In the genomic region with DNA sequence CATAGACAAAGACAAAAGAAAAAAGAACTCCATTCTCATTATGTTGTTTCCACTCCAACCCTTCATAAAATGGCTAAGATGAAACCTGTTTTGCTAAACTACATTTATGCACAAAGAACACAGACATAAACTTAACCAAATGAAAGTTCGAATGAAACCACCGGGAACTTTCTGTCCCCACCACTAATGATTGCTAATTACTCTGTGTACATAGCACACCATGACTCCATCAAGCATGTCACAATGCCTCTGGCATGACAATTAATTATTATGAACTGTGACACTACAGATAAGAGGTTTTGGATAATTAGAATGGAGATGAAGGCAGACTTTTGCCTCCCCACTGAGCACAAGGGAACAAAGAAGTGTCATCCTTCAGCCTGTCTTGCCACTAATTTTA, we compare ENCODE assay signal across 13 cellular contexts. TPM values are rescaled to one million over a fixed set of nuclear protein-coding genes. Genes with fewer than 3 reads are reported as not detected.
DNase-seq lines count a peak whose midpoint lies in the region; ATAC-seq, FAIRE-seq and TF ChIP-seq lines count a peak whose summit lies in the region.
"Had no signal": no experiment of that assay in that cellular context is flagged by ENCODE, and none has a peak within 500 bp of the region (broad histone marks: within the 10 kb centered on the region; RNA-seq: fewer than 3 reads in every experiment).

No MANE protein-coding gene starts in this region.

- in situ Hi-C loops in GM12878 (cut with MboI), result no loop called here

- no peak for TF ChIP-seq POLR2A in GM12878 (IDR thresholded peaks at IDR 0.05; ENCODE audit: low read depth, low read length)

- intact Hi-C loops in GM12878 (cut with micrococcal nuclease; ENCODE audit: unreplicated experiment), result loop anchor here (10.0 kb wide), 1 partner anchor 1908 kb away; no protein-coding TSS in a partner anchor

- H3K4me1 ChIP-seq in GM12878 (ENCODE audit: control insufficient read depth, insufficient read depth, low read length), result no peaks in the 10 kb centered on the region
- H3K4me1 ChIP-seq: Peyer's patch had no signal

- H3K27me3 ChIP-seq in GM12878 (replicated peaks in 1 of 2; ENCODE audit: control insufficient read depth in 2 of 2, insufficient read depth in 2 of 2, low read length in 1 of 2), result no peaks in the 10 kb centered on the region; a peak in 2 of 4 replicates
- H3K27me3 ChIP-seq: Peyer's patch had no signal

- peak; percentile 10 for DNase-seq in DMS79 (lab: John Stamatoyannopoulos, UW)
- DNase-seq in NCI-H146 (lab: John Stamatoyannopoulos, UW), result peak; percentile 84
- DNase-seq in GM12878 (ENCODE audit: low read depth, low spot score), result no peak
- peak; percentile 73 for DNase-seq in retina
- no peak for DNase-seq in NCI-H2081 treated with DMSO at 0.1 percent for 48 hours (lab: John Stamatoyannopoulos, UW)
- DNase-seq in stimulated activated CD4-positive, alpha-beta T cell treated with anti-CD3 and anti-CD28 coated beads, Interleukin-4, amount 100 ng/mL, for 24 hours, result no peak
- DNase-seq: ACHN, H9, NCI-H2029 treated with DMSO at 0.1 percent for 48 hours, NCI-H2227 treated with DMSO at 0.1 percent for 48 hours, Peyer's patch had no signal

- H3K4me3 ChIP-seq in GM12878, result no peak overlapping the region
- H3K4me3 ChIP-seq: Peyer's patch had no signal

- no peak for TF ChIP-seq EP300 in GM12878 (IDR thresholded peaks at IDR 0.05; ENCODE audit: borderline replicate concordance in 1 of 2, control insufficient read depth in 1 of 2, low read depth in 2 of 2, low read length in 2 of 2)

- no peak overlapping the region for H3K4me2 ChIP-seq in GM12878 (ENCODE audit: control insufficient read depth, insufficient read depth)

- ATAC-seq in GM12878 (no peak), HG02973 (IDR thresholded peaks at IDR 0.05; ENCODE audit: unreplicated experiment) (no peak)
- ATAC-seq: Right ventricle myocardium inferior had no signal

- no peak for FAIRE-seq in GM12878 (lab: Jason Lieb, UNC)

- CTCF ChIA-PET in GM12878 (lab: Yijun Ruan, JAX), result no interaction called here

- H3K9ac ChIP-seq in GM12878 (ENCODE audit: control insufficient read depth, insufficient read depth, low read length), result no peak overlapping the region

- H3K79me2 ChIP-seq in GM12878 (ENCODE audit: control insufficient read depth, insufficient read depth, low read length), result no peaks in the 10 kb centered on the region

- no TSS peak for BruUV-seq in GM12878 (replicated peaks; lab: Mats Ljungman, UMichigan)

- TF ChIP-seq RAD21 in GM12878 (IDR thresholded peaks at IDR 0.05; ENCODE audit: insufficient read depth, low read depth, low read length), result no peak

- no peak for TF ChIP-seq CTCF in GM12878 (IDR thresholded peaks at IDR 0.05 in 2 of 3, conservative IDR thresholded peaks at IDR 0.05 in 1 of 3; ENCODE audit: control insufficient read depth in 2 of 3, extremely low read depth in 1 of 3, insufficient read depth in 1 of 3, low read depth in 3 of 3, low read length in 3 of 3)

- RAD21 ChIA-PET in GM12878 (lab: Charles Lee; ENCODE audit: unreplicated experiment), result no interaction called here

- no peak overlapping the region for H3K27ac ChIP-seq in GM12878 (ENCODE audit: control insufficient read depth, insufficient read depth)
- H3K27ac ChIP-seq: Peyer's patch had no signal

- no peaks in the 10 kb centered on the region for H3K36me3 ChIP-seq in GM12878 (ENCODE audit: control insufficient read depth in 2 of 2, insufficient read depth in 2 of 2, low read length in 1 of 2)
- H3K36me3 ChIP-seq: Peyer's patch had no signal

- WGBS in GM12878 (ENCODE audit: insufficient coverage, insufficient replicate concordance, low lambda C conversion rate, missing lambda C conversion rate), result 30% methylated on average over 2 of the region's 2 CpGs

- no peaks in the 10 kb centered on the region for H3K9me3 ChIP-seq in GM12878 (replicated peaks; ENCODE audit: control insufficient read depth, insufficient read depth, low read length)
- H3K9me3 ChIP-seq: Peyer's patch had no signal

- no peak overlapping the region for H2AFZ ChIP-seq in GM12878 (ENCODE audit: control insufficient read depth, low read depth, low read length)

- SMC1A ChIA-PET in GM12878 (lab: Charles Lee; ENCODE audit: uncharacterized antibody, unreplicated experiment), result no interaction called here

- H4K20me1 ChIP-seq in GM12878 (ENCODE audit: control insufficient read depth, insufficient read depth), result no peaks in the 10 kb centered on the region

- POLR2A ChIA-PET in GM12878 (lab: Charles Lee), result no interaction called here

TF ChIP-seq in GM12878, 131 proteins besides CTCF, POLR2A, EP300 and RAD21:
- TF ChIP-seq MTA2 (IDR thresholded peaks at IDR 0.05; ENCODE audit: low read depth), result peak; percentile 63
- TF ChIP-seq, protein P1, sequence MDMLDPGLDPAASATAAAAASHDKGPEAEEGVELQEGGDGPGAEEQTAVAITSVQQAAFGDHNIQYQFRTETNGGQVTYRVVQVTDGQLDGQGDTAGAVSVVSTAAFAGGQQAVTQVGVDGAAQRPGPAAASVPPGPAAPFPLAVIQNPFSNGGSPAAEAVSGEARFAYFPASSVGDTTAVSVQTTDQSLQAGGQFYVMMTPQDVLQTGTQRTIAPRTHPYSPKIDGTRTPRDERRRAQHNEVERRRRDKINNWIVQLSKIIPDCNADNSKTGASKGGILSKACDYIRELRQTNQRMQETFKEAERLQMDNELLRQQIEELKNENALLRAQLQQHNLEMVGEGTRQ (IDR thresholded peaks at IDR 0.05; ENCODE audit: borderline replicate concordance, low read depth, low read length), result no peak
- no peak for TF ChIP-seq SP1 (IDR thresholded peaks at IDR 0.05; ENCODE audit: low read depth, low read length)
- TF ChIP-seq HDGF (IDR thresholded peaks at IDR 0.05), result no peak

RNA-seq across cellular contexts. Expression of a gene that starts 1.5 kb away (rescaled TPM):
- not detected in 2 replicates for total RNA-seq in GM12878 (2013; cell fraction: nucleolus; rRNA removed)
- total RNA-seq in GM12878 (2014; rRNA removed) (not detected in 2 replicates), GM12878 (2014; rRNA removed; fragmentation: Illumina TruSeq; extraction: Trizol) (not detected in 2 replicates), GM12878 (2021) (not detected in 2 replicates)
- not detected for polyA plus RNA-seq in GM12878 (2011; ENCODE audit: low read depth)
- polyA plus RNA-seq in GM12878 (2011; rRNA removed) (not detected in 2 replicates), GM12878 (2014; fragmentation: Illumina TruSeq; extraction: Trizol) (not detected in 2 replicates), GM12878 (2014; fragmentation: Nextera tagmentation; extraction: Ambion mirVana) (not detected), GM12878 (2014; rRNA removed) (not detected in 2 replicates), GM12878 (2016; fragmentation: Nextera tagmentation; extraction: Ambion mirVana) (not detected)
- not detected in 2 replicates for polyA plus RNA-seq in GM12878 (2011; cell fraction: cytosol; rRNA removed)
- not detected in 2 replicates for polyA plus RNA-seq in GM12878 (2011; cell fraction: nucleus; rRNA removed)
- not detected in 2 replicates for polyA plus RNA-seq in GM12878 (2012)
- polyA minus RNA-seq in GM12878 (2011; rRNA and poly(A)+ RNA removed), result not detected in 2 replicates
- not detected in 2 replicates for polyA minus RNA-seq in GM12878 (2011; cell fraction: cytosol; rRNA and poly(A)+ RNA removed)
- not detected in 2 replicates for polyA minus RNA-seq in GM12878 (2011; cell fraction: nucleus; rRNA and poly(A)+ RNA removed)
- total RNA-seq: H9, Peyer's patch, Right ventricle myocardium inferior had no signal

Comparison
In these comparisons a context has a peak if more than half of its experiments do, and no peak if none do; other contexts are left out.
1. DNase-seq: peak in DMS79 (single experiment), NCI-H146 (single experiment) and retina (single experiment); none in GM12878 (single experiment), NCI-H2081 treated with DMSO at 0.1 percent for 48 hours (single experiment) and stimulated activated CD4-positive, alpha-beta T cell treated with anti-CD3 and anti-CD28 coated beads, Interleukin-4, amount 100 ng/mL, for 24 hours (single experiment).